13 cellular contexts compared by ENCODE assay signal in genomic region chr9:17018001-17018491, GRCh38.
DNase-seq lines count a peak whose midpoint lies in the region; ATAC-seq and TF ChIP-seq lines count a peak whose summit lies in the region.
"Had no signal": no experiment of that assay in that cellular context is flagged by ENCODE, and none has a peak within 500 bp of the region (broad histone marks: within the 10 kb centered on the region; RNA-seq: fewer than 3 reads in every experiment).

No MANE protein-coding gene starts in this region.

- intact Hi-C loops in psoas muscle (cut with DNase I) = loop anchor here in 1 of 2 donors (10.0 kb wide), 1 partner anchor 143 kb away; the partner anchor contains the start of gene BNC2

- H3K27ac ChIP-seq in psoas muscle = peak overlapping the region; percentile 73
- H3K27ac ChIP-seq in coronary artery = peak overlapping the region in 1 of 2 donors; percentile 49

- H3K4me1 ChIP-seq in psoas muscle = no peaks in the 10 kb centered on the region

- no peaks in the 10 kb centered on the region for H3K27me3 Mint-ChIP-seq in mesothelial cell of epicardium (ENCODE audit: low read depth)
- H3K27me3 Mint-ChIP-seq: activated B cell treated with CpG ODN at 0.5 μM for 24 hours; B cell; stimulated activated naive CD8-positive, alpha-beta T cell treated with anti-CD3 and anti-CD28 coated beads, Interleukin-15, Interleukin-2, amounts not matched to agents 100 ng/mL and 50 ng/mL, for 24 hours had no signal

- no peaks in the 10 kb centered on the region for H3K36me3 ChIP-seq in psoas muscle (ENCODE audit: insufficient read depth in 1 of 2, low read depth in 1 of 2)

- TF ChIP-seq CTCF in AG09319 (IDR thresholded peaks at IDR 0.05; ENCODE audit: low read depth, low read length) = no peak
- no peak for TF ChIP-seq CTCF in psoas muscle (IDR thresholded peaks at IDR 0.05)
- no peak for TF ChIP-seq CTCF in mesothelial cell of epicardium (IDR thresholded peaks at IDR 0.05; ENCODE audit: unreplicated experiment)
- TF ChIP-seq CTCF in coronary artery (IDR thresholded peaks at IDR 0.05) = no peak

- H3K4me3 ChIP-seq in psoas muscle (peak overlapping the region; percentile 35), coronary artery (no peak overlapping the region)

- peaks cover 8% of the 10 kb centered on the region for H3K4me1 Mint-ChIP-seq in mesothelial cell of epicardium
- H3K4me1 Mint-ChIP-seq: activated B cell treated with CpG ODN at 0.5 μM for 24 hours, B cell had no signal

- in situ Hi-C loops in SK-MEL-5 (cut with HindIII; ENCODE audit: low pct_unique_long_range_greater_than_20kb, low sequenced_read_pairs) = no loop called here

- H3K27me3 ChIP-seq in psoas muscle (ENCODE audit: insufficient read depth in 3 of 3, low read length in 2 of 3) = no peaks in the 10 kb centered on the region

- peak; percentile 94 to 99 (median 97) for ATAC-seq in psoas muscle
- ATAC-seq in HG03439 (IDR thresholded peaks at IDR 0.05; ENCODE audit: unreplicated experiment) = no peak

- whole genome bisulfite sequencing in psoas muscle, 3 donors = 26 to 29% (median 27%) methylated on average over 9 of the region's 9 CpGs

- DNase-seq in AG09319 (ENCODE audit: extremely low read depth, low read depth) = peak; percentile 56
- peak; percentile 95 for DNase-seq in SK-MEL-5 (ENCODE audit: low read depth, low spot score)
- DNase-seq in fibroblast of the conjunctiva (ENCODE audit: low read depth) = peak; percentile 91
- DNase-seq in psoas muscle = peak; percentile 66 to 89
- DNase-seq in OCI-M2 (lab: John Stamatoyannopoulos, UW; ENCODE audit: unreplicated experiment) = no peak
- DNase-seq in mesothelial cell of epicardium (ENCODE audit: low spot score in 2 of 2, unreplicated experiment in 2 of 2) = no peak
- DNase-seq in coronary artery (ENCODE audit: low spot score) = no peak
- DNase-seq: activated B cell treated with CpG ODN at 0.5 μM for 24 hours, NCI-H2081 treated with DMSO at 0.1 percent for 48 hours had no signal

- H3K36me3 Mint-ChIP-seq in mesothelial cell of epicardium = no peaks in the 10 kb centered on the region

- H3K4me3 Mint-ChIP-seq in mesothelial cell of epicardium = no peak overlapping the region
- H3K4me3 Mint-ChIP-seq: activated B cell treated with CpG ODN at 0.5 μM for 24 hours; B cell; stimulated activated naive CD8-positive, alpha-beta T cell treated with anti-CD3 and anti-CD28 coated beads, Interleukin-15, Interleukin-2, amounts not matched to agents 100 ng/mL and 50 ng/mL, for 24 hours had no signal

- no peaks in the 10 kb centered on the region for H3K9me3 ChIP-seq in psoas muscle

- peaks cover 3% of the 10 kb centered on the region for H3K9me3 Mint-ChIP-seq in mesothelial cell of epicardium
- H3K9me3 Mint-ChIP-seq: activated B cell treated with CpG ODN at 0.5 μM for 24 hours; stimulated activated naive CD8-positive, alpha-beta T cell treated with anti-CD3 and anti-CD28 coated beads, Interleukin-15, Interleukin-2, amounts not matched to agents 100 ng/mL and 50 ng/mL, for 24 hours had no signal

- no peak overlapping the region for H3K27ac Mint-ChIP-seq in mesothelial cell of epicardium
- H3K27ac Mint-ChIP-seq: activated B cell treated with CpG ODN at 0.5 μM for 24 hours; activated T-helper 2 cell treated with anti-CD3 and anti-CD28 coated beads, Interferon-gamma antibody, Interleukin-2, Interleukin-4, amounts not matched to agents 10 μg/mL and 5 μg/mL and 100 μg/mL, durations not matched to agents 14 hours and 24 hours and 36 hours; B cell; stimulated activated naive CD8-positive, alpha-beta T cell treated with anti-CD3 and anti-CD28 coated beads, Interleukin-15, Interleukin-2, amounts not matched to agents 100 ng/mL and 50 ng/mL, for 24 hours had no signal

Comparison
In these comparisons a context has a peak if more than half of its experiments do, and no peak if none do; other contexts are left out.
1. DNase-seq: peak in AG09319 (single experiment), SK-MEL-5 (single experiment), fibroblast of the conjunctiva (single experiment) and psoas muscle (2 of 2); none in OCI-M2 (single experiment), mesothelial cell of epicardium (0 of 2) and coronary artery (single experiment).